ENCODE assay signal across 10 cellular contexts in genomic region chr2:98505311-98505808, GRCh38.
A peak's percentile ranks its signal among the peaks of the same experiment; 100 is the strongest.
DNase-seq lines count a peak whose midpoint lies in the region; ATAC-seq and TF ChIP-seq lines count a peak whose summit lies in the region.
"Had no signal": no experiment of that assay in that cellular context is flagged by ENCODE, and none has a peak within 500 bp of the region (broad histone marks: within the 10 kb centered on the region; RNA-seq: fewer than 3 reads in every experiment).

No MANE protein-coding gene starts in this region.

- TF ChIP-seq CTCF in brain (conservative IDR thresholded peaks at IDR 0.05) = no peak
- TF ChIP-seq CTCF in coronary artery (IDR thresholded peaks at IDR 0.05) = no peak

- H3K4me3 ChIP-seq in naive thymus-derived CD4-positive, alpha-beta T cell (ENCODE audit: low read length) = no peak overlapping the region
- no peak overlapping the region for H3K4me3 ChIP-seq in coronary artery
- H3K4me3 ChIP-seq: body of pancreas had no signal

- H3K4me1 ChIP-seq in naive thymus-derived CD4-positive, alpha-beta T cell (ENCODE audit: control insufficient read depth in 2 of 2, insufficient read depth in 2 of 2, low read length in 2 of 2) = peaks cover 39 to 87% of the 10 kb centered on the region in 2 donors

- H3K36me3 ChIP-seq in naive thymus-derived CD4-positive, alpha-beta T cell (ENCODE audit: control insufficient read depth in 2 of 3, insufficient read depth in 3 of 3, low read length in 3 of 3) = no peaks in the 10 kb centered on the region

- H3K27ac Mint-ChIP-seq in brain = peak overlapping the region; percentile 8 to 92 (median 63)
- peak overlapping the region in 8 of 9 donors; percentile 51 to 92 (median 80) for H3K27ac Mint-ChIP-seq in naive thymus-derived CD4-positive, alpha-beta T cell

- intact Hi-C loops in naive thymus-derived CD4-positive, alpha-beta T cell (cut with micrococcal nuclease) = loop anchor here (2.0 to 5.0 kb wide), 3 partner anchors 17 to 61 kb away; partner anchors contain the start of gene INPP4A (in 1 of the 2)

- peak; percentile 73 for ATAC-seq in naive thymus-derived CD4-positive, alpha-beta T cell
- ATAC-seq in GM18907 (IDR thresholded peaks at IDR 0.05; ENCODE audit: unreplicated experiment) = no peak
- no peak for ATAC-seq in GM21723 (IDR thresholded peaks at IDR 0.05; ENCODE audit: unreplicated experiment)
- no peak for ATAC-seq in HG03378 (IDR thresholded peaks at IDR 0.05; ENCODE audit: unreplicated experiment)
- ATAC-seq: body of pancreas, SK-N-SH treated with all-trans-retinoic acid at 6 μM for 48 hours had no signal

- H3K4me3 Mint-ChIP-seq in brain = no peak overlapping the region
- H3K4me3 Mint-ChIP-seq in naive thymus-derived CD4-positive, alpha-beta T cell = peak overlapping the region in 8 of 10 donors; percentile 20 to 54 (median 50)

- peaks cover 77% of the 10 kb centered on the region for H3K4me1 Mint-ChIP-seq in brain
- H3K4me1 Mint-ChIP-seq in naive thymus-derived CD4-positive, alpha-beta T cell = peaks cover 74 to 96% (median 95%) of the 10 kb centered on the region in 7 donors

- H3K27me3 Mint-ChIP-seq in brain = no peaks in the 10 kb centered on the region
- no peaks in the 10 kb centered on the region for H3K27me3 Mint-ChIP-seq in naive thymus-derived CD4-positive, alpha-beta T cell

- CTCF ChIA-PET in naive thymus-derived CD4-positive, alpha-beta T cell (lab: Charles Lee) = interaction anchor here (0.8 to 2.2 kb wide), 2 partner anchors 17 to 41 kb away, joined by 3 to 11 read pairs; no protein-coding TSS in a partner anchor

- H3K27ac ChIP-seq in naive thymus-derived CD4-positive, alpha-beta T cell (ENCODE audit: low read depth, low read length) = peak overlapping the region; percentile 54
- H3K27ac ChIP-seq in coronary artery = peak overlapping the region in 1 of 2 donors; percentile 72

- peaks cover 0 to 4% (median 0%) of the 10 kb centered on the region in 5 experiments for H3K9me3 Mint-ChIP-seq in brain
- H3K9me3 Mint-ChIP-seq in naive thymus-derived CD4-positive, alpha-beta T cell = peaks cover 0 to 2% (median 0%) of the 10 kb centered on the region in 11 donors

- DNase-seq in Ammon's horn (ENCODE audit: low spot score) (peak; percentile 60), MV-4-11 (lab: John Stamatoyannopoulos, UW) (peak; percentile 86), coronary artery (ENCODE audit: low spot score) (no peak)
- DNase-seq in naive thymus-derived CD4-positive, alpha-beta T cell = peak in 4 of 9 donors; percentile 22 to 36 (median 28)

- no peaks in the 10 kb centered on the region for H3K27me3 ChIP-seq in naive thymus-derived CD4-positive, alpha-beta T cell (ENCODE audit: control insufficient read depth in 2 of 2, insufficient read depth in 2 of 2, low read length in 2 of 2)
- H3K27me3 ChIP-seq: body of pancreas had no signal

- peaks cover 23% of the 10 kb centered on the region for H3K36me3 Mint-ChIP-seq in brain
- H3K36me3 Mint-ChIP-seq in naive thymus-derived CD4-positive, alpha-beta T cell = peaks cover 3 to 27% (median 11%) of the 10 kb centered on the region in 5 donors

- POLR2A ChIA-PET in naive thymus-derived CD4-positive, alpha-beta T cell (lab: Charles Lee) = interaction anchor here (0.9 to 4.3 kb wide), 4 partner anchors 12 to 60 kb away, joined by 3 to 24 read pairs (median 5); no protein-coding TSS in a partner anchor

- no peaks in the 10 kb centered on the region for H3K9me3 ChIP-seq in naive thymus-derived CD4-positive, alpha-beta T cell (ENCODE audit: control insufficient read depth in 2 of 3, low read length in 3 of 3)
- H3K9me3 ChIP-seq: body of pancreas had no signal

Comparison
In these comparisons a context has a peak if more than half of its experiments do, and no peak if none do; other contexts are left out.
1. H3K4me3 Mint-ChIP-seq: peak in naive thymus-derived CD4-positive, alpha-beta T cell (8 of 10); none in brain (0 of 5).